In the genomic region with DNA sequence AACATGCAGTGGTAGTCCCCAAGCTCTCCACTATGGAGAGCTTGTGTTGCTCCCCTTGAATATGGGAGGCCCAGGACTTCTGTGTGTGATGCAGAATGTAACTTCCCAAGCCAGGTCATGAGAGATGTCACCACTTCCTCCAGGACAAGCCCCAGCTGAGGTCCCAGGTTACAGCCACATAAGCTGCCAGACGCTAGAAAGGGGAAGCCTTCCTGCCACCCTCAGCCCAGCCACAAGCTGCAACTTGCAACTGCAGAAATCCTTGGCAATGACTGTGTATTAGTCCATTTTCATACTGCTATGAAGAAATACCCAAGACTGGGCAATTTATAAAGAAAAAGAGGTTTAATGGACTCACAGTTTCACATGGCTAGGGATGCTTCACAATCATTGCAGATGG, we compare ENCODE assay signal across 23 cellular contexts.
A peak's percentile ranks its signal among the peaks of the same experiment; 100 is the strongest.
DNase-seq lines count a peak whose midpoint lies in the region; FAIRE-seq and TF ChIP-seq lines count a peak whose summit lies in the region.
"Had no signal": no experiment of that assay in that cellular context is flagged by ENCODE, and none has a peak within 500 bp of the region (broad histone marks: within the 10 kb centered on the region; RNA-seq: fewer than 3 reads in every experiment).

No MANE protein-coding gene starts in this region.

- no peak overlapping the region for H3K4ac ChIP-seq in neuronal stem cell (ENCODE audit: low read length)

- H3K4me2 ChIP-seq in neuronal stem cell (ENCODE audit: insufficient read depth, low read length, poor library complexity, severe bottlenecking) = no peak overlapping the region

- H3K14ac ChIP-seq in neuronal stem cell (ENCODE audit: low read length) = no peak overlapping the region

- H3K9me3 ChIP-seq in neuronal stem cell (replicated peaks in 1 of 2; ENCODE audit: control insufficient read depth in 2 of 2, insufficient read depth in 1 of 2, low read depth in 1 of 2, low read length in 2 of 2) = no peaks in the 10 kb centered on the region
- H3K9me3 ChIP-seq: BE2C had no signal

- H3K4me1 ChIP-seq in neuronal stem cell (ENCODE audit: control insufficient read depth in 2 of 2, insufficient read depth in 1 of 2, low read depth in 1 of 2, low read length in 2 of 2) = no peaks in the 10 kb centered on the region
- H3K4me1 ChIP-seq: BE2C had no signal

- no peak overlapping the region for H2BK15ac ChIP-seq in neuronal stem cell (ENCODE audit: low read length)

- H3K27ac ChIP-seq in brain microvascular endothelial cell (no peak overlapping the region), neuronal stem cell (replicated peaks; ENCODE audit: low read length) (no peak overlapping the region)
- H3K27ac ChIP-seq: SK-N-MC had no signal

- H4K8ac ChIP-seq in neuronal stem cell (ENCODE audit: low read depth, low read length) = no peak overlapping the region

- no peak overlapping the region for H2BK12ac ChIP-seq in neuronal stem cell (ENCODE audit: low read length)

- DNase-seq in CD1c-positive myeloid dendritic cell (ENCODE audit: extremely low spot score) = peak; percentile 71
- DNase-seq in Kasumi-1 (lab: John Stamatoyannopoulos, UW) = peak; percentile 77 to 79
- peak; percentile 27 for DNase-seq in NOMO-1 treated with dmso at 0.1 percent for 144 hours (lab: John Stamatoyannopoulos, UW; ENCODE audit: unreplicated experiment)
- peak; percentile 44 for DNase-seq in epithelial cell of esophagus (ENCODE audit: low read depth)
- no peak for DNase-seq in brain microvascular endothelial cell
- no peak for DNase-seq in neuronal stem cell (ENCODE audit: low spot score)
- DNase-seq in urothelium cell line (ENCODE audit: low spot score) = no peak
- DNase-seq: BE2C; CD4-positive, alpha-beta memory T cell; DMS153; H7; IMR-90; MM.1S; NCI-H1417 treated with DMSO at 0.1 percent for 48 hours; NCI-H187 treated with DMSO at 0.1 percent for 48 hours; NCI-H2227 treated with DMSO at 0.1 percent for 48 hours; NCI-H524 treated with DMSO at 0.1 percent for 48 hours; SHP77; T-helper 1 cell had no signal

- WGBS in neuronal stem cell (ENCODE audit: extremely low coverage in 2 of 2, insufficient read length in 2 of 2, insufficient replicate concordance in 1 of 2), 2 donors = no CpG with 5 or more reads among the region's 1 CpG

- TF ChIP-seq CTCF in epithelial cell of esophagus (IDR thresholded peaks at IDR 0.05; ENCODE audit: insufficient read depth, low read depth, low read length, missing control alignments) (no peak), brain microvascular endothelial cell (IDR thresholded peaks at IDR 0.05; ENCODE audit: low read depth, low read length, missing control alignments) (no peak)

- H3K4me3 ChIP-seq in epithelial cell of esophagus (ENCODE audit: low read length) = no peak overlapping the region
- no peak overlapping the region for H3K4me3 ChIP-seq in brain microvascular endothelial cell (ENCODE audit: low read depth, low read length)
- no peak overlapping the region for H3K4me3 ChIP-seq in neuronal stem cell (ENCODE audit: low read length in 2 of 2)
- H3K4me3 ChIP-seq: SK-N-MC had no signal

- H3K36me3 ChIP-seq in brain microvascular endothelial cell (replicated peaks) (no peaks in the 10 kb centered on the region), neuronal stem cell (replicated peaks in 1 of 2; ENCODE audit: control insufficient read depth in 2 of 2, insufficient read depth in 2 of 2, low read length in 2 of 2) (no peaks in the 10 kb centered on the region)
- H3K36me3 ChIP-seq: BE2C had no signal

- no peak overlapping the region for H4K91ac ChIP-seq in neuronal stem cell (ENCODE audit: low read depth, low read length, poor library complexity)

- H3K9ac ChIP-seq in neuronal stem cell (ENCODE audit: low read depth, low read length, poor library complexity) = no peak overlapping the region

- H3K18ac ChIP-seq in neuronal stem cell (ENCODE audit: low read length) = no peak overlapping the region

- FAIRE-seq in urothelium cell line (lab: Jason Lieb, UNC) = no peak
- FAIRE-seq: GM12891, GM18507, HTR-8/SVneo had no signal

- H3K27me3 ChIP-seq in brain microvascular endothelial cell (replicated peaks) = no peaks in the 10 kb centered on the region
- no peaks in the 10 kb centered on the region for H3K27me3 ChIP-seq in neuronal stem cell (ENCODE audit: control insufficient read depth in 3 of 3, insufficient read depth in 3 of 3, low read depth in 1 of 3, low read length in 3 of 3)
- H3K27me3 ChIP-seq: BE2C had no signal

- in situ Hi-C loops in brain microvascular endothelial cell (cut with HindIII; ENCODE audit: low pct_ligation_motif_present, low sequenced_read_pairs) = no loop called here

- H3K23ac ChIP-seq in neuronal stem cell (ENCODE audit: low read depth, low read length, poor library complexity) = no peak overlapping the region

- no peak overlapping the region for H2AFZ ChIP-seq in neuronal stem cell (ENCODE audit: low read length)

- H2BK5ac ChIP-seq in neuronal stem cell (ENCODE audit: low read length) = no peak overlapping the region

- no peaks in the 10 kb centered on the region for H3K79me1 ChIP-seq in neuronal stem cell (ENCODE audit: low read depth, low read length)

- no peak overlapping the region for H2AK5ac ChIP-seq in neuronal stem cell (ENCODE audit: low read depth, low read length)

- H2BK120ac ChIP-seq in neuronal stem cell (ENCODE audit: low read depth, low read length) = no peak overlapping the region

Comparison
In these comparisons a context has a peak if more than half of its experiments do, and no peak if none do; other contexts are left out.
1. DNase-seq: peak in CD1c-positive myeloid dendritic cell (single experiment), Kasumi-1 (2 of 2), NOMO-1 treated with dmso at 0.1 percent for 144 hours (single experiment) and epithelial cell of esophagus (single experiment); none in brain microvascular endothelial cell (single experiment), neuronal stem cell (single experiment) and urothelium cell line (single experiment).